Comparison of ENCODE assay signal across 8 cellular contexts in the genomic region with DNA sequence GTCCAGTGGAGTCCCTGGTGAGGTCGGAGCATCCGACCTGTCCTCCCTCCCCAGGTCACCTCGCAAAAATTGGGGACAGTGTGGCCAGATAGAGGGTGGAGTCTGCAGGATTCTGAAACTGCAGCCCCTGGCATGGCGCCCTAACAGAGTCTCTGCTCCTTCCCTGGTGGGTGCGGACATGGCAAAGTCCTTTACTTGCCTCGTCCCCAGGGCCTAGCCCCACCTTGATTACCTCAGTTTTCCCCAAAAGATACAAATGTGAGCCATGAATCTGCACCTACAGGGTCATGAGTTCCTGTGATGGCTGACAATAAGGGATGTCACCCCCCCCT. TPM values are rescaled to one million over a fixed set of nuclear protein-coding genes. Genes with fewer than 3 reads are reported as not detected.
DNase-seq lines count a peak whose midpoint lies in the region; ATAC-seq and TF ChIP-seq lines count a peak whose summit lies in the region.

No MANE protein-coding gene starts in this region.

- CTCF ChIA-PET in activated B cell treated with CpG ODN at 0.5 μM for 24 hours (lab: Charles Lee) = interaction anchor here (0.5 to 1.3 kb wide), 7 partner anchors 9 to 572 kb away, joined by 3 to 5 read pairs (median 3); partner anchors contain the start of gene CYCS

- H3K9me3 ChIP-seq in upper lobe of left lung = no peaks in the 10 kb centered on the region

- peaks cover 1% of the 10 kb centered on the region for H3K27me3 Mint-ChIP-seq in activated B cell treated with CpG ODN at 0.5 μM for 24 hours

- intact Hi-C loops in activated B cell treated with CpG ODN at 0.5 μM for 24 hours (cut with micrococcal nuclease) = loop anchor here (1.0 to 5.0 kb wide), 9 partner anchors 20 to 1583 kb away; partner anchors contain the start of genes CCDC126, CYCS and OSBPL3
- intact Hi-C loops in left colon (cut with DNase I, micrococcal nuclease) = no loop called here

- peak overlapping the region in 3 of 4 donors; percentile 88 to 95 (median 93) for H3K27ac ChIP-seq in upper lobe of left lung

- DNase-seq in activated B cell treated with CpG ODN at 0.5 μM for 24 hours = no peak
- no peak for DNase-seq in kidney epithelial cell (ENCODE audit: low read depth)
- no peak for DNase-seq in upper lobe of left lung
- no peak for DNase-seq in UCSD-AML1 (lab: John Stamatoyannopoulos, UW; ENCODE audit: unreplicated experiment)
- no peak for DNase-seq in NCI-H1417 treated with DMSO at 0.1 percent for 48 hours (lab: John Stamatoyannopoulos, UW)
- no peak for DNase-seq in left colon

- TF ChIP-seq CTCF in activated B cell treated with CpG ODN at 0.5 μM for 24 hours (IDR thresholded peaks at IDR 0.05) = no peak
- no peak for TF ChIP-seq CTCF in kidney epithelial cell (IDR thresholded peaks at IDR 0.05; ENCODE audit: insufficient read depth, low read length, poor library complexity, severe bottlenecking)
- TF ChIP-seq CTCF in upper lobe of left lung (IDR thresholded peaks at IDR 0.05) = peak in 1 of 6 experiments; percentile 2

- H3K4me1 Mint-ChIP-seq in activated B cell treated with CpG ODN at 0.5 μM for 24 hours = peaks cover 15% of the 10 kb centered on the region

- H3K36me3 Mint-ChIP-seq in activated B cell treated with CpG ODN at 0.5 μM for 24 hours (ENCODE audit: low read depth) = peaks cover 21% of the 10 kb centered on the region

- WGBS in upper lobe of left lung, 2 donors = 0 to 11% methylated on average over 3 to 6 of the region's 6 CpGs

- peak; percentile 17 for ATAC-seq in GM18519 (IDR thresholded peaks at IDR 0.05; ENCODE audit: low FRiP score, unreplicated experiment)
- ATAC-seq in HG02870 (IDR thresholded peaks at IDR 0.05; ENCODE audit: unreplicated experiment) = peak; percentile 30
- peak; percentile 10 for ATAC-seq in activated B cell treated with CpG ODN at 0.5 μM for 24 hours (ENCODE audit: low read depth)
- ATAC-seq in upper lobe of left lung (ENCODE audit: low FRiP score in 2 of 2) = peak in 1 of 2 donors; percentile 64
- no peak for ATAC-seq in left colon

- peaks cover 3 to 14% (median 6%) of the 10 kb centered on the region in 4 donors for H3K4me1 ChIP-seq in upper lobe of left lung

- H3K36me3 ChIP-seq in kidney epithelial cell (ENCODE audit: control insufficient read depth, insufficient read depth, low read length) (no peaks in the 10 kb centered on the region), upper lobe of left lung (no peaks in the 10 kb centered on the region)

- no peak for TF ChIP-seq POLR2A in upper lobe of left lung (IDR thresholded peaks at IDR 0.05)

- peak overlapping the region; percentile 95 for H3K27ac Mint-ChIP-seq in activated B cell treated with CpG ODN at 0.5 μM for 24 hours

- H3K27me3 ChIP-seq in kidney epithelial cell (ENCODE audit: control insufficient read depth, insufficient read depth, low read length) = no peaks in the 10 kb centered on the region
- H3K27me3 ChIP-seq in upper lobe of left lung = no peaks in the 10 kb centered on the region

- no peaks in the 10 kb centered on the region for H3K9me3 Mint-ChIP-seq in activated B cell treated with CpG ODN at 0.5 μM for 24 hours

- POLR2A ChIA-PET in activated B cell treated with CpG ODN at 0.5 μM for 24 hours (lab: Charles Lee) = interaction anchor here (0.7 to 2.2 kb wide), 7 partner anchors 10 to 1684 kb away, joined by 3 to 41 read pairs (median 4); partner anchors contain the start of genes CYCS and SKAP2

- no peak for TF ChIP-seq EP300 in upper lobe of left lung (IDR thresholded peaks at IDR 0.05)

- H3K4me3 ChIP-seq in kidney epithelial cell (ENCODE audit: low read depth, low read length) = peak overlapping the region; percentile 90
- peak overlapping the region; percentile 57 to 78 (median 72) for H3K4me3 ChIP-seq in upper lobe of left lung

- H3K4me3 Mint-ChIP-seq in activated B cell treated with CpG ODN at 0.5 μM for 24 hours = peak overlapping the region; percentile 87

RNA-seq across cellular contexts. Expression of gene NPVF, which starts 47.7 kb away (rescaled TPM):
- total RNA-seq in activated B cell treated with CpG ODN at 0.5 μM for 24 hours (not detected in 2 replicates), kidney epithelial cell (not detected in 2 replicates), upper lobe of left lung (not detected), left colon (not detected)

RNA-seq across cellular contexts. Expression of gene CYCS, which starts 55.5 kb away (rescaled TPM):
- 73.0 and 85.0 TPM in 2 replicates for total RNA-seq in activated B cell treated with CpG ODN at 0.5 μM for 24 hours
- total RNA-seq in kidney epithelial cell = 70.7 and 71.3 TPM in 2 replicates
- 10 to 100 TPM in 4 of 6 donors, 1 to 10 TPM in 2; 7.3 to 69.4 (median 33.2) TPM for total RNA-seq in upper lobe of left lung
- total RNA-seq in left colon = 100 to 1,000 TPM; 337 to 391 TPM
